20 cellular contexts compared by ENCODE assay signal in genomic region chr2:58928942-58929341, GRCh38.
"Had no signal": no experiment of that assay in that cellular context is flagged by ENCODE, and none has a peak within 500 bp of the region (broad histone marks: within the 10 kb centered on the region; RNA-seq: fewer than 3 reads in every experiment).

No MANE protein-coding gene starts in this region.

- H3K4me3 ChIP-seq: SJCRH30 had no signal

- H3K36me3 ChIP-seq: SJCRH30 had no signal

- DNase-seq: KBM-7, MV-4-11, NCI-H1048, NCI-H1105, NCI-H1417, NCI-H1436 treated with DMSO at 0.1 percent for 48 hours, NCI-H1694, NCI-H187 treated with DMSO at 0.1 percent for 48 hours, NCI-H2029 treated with DMSO at 0.1 percent for 48 hours, NCI-H2171 treated with DMSO at 0.1 percent for 48 hours, NCI-H345, NCI-H446 treated with DMSO at 0.1 percent for 48 hours, NCI-H524 treated with DMSO at 0.1 percent for 48 hours, NCI-H69, NCI-H774, RPMI8226, SHP77 treated with DMSO at 0.1 percent for 48 hours, SJCRH30 had no signal

- H3K4me1 ChIP-seq: SJCRH30 had no signal

- H3K27me3 ChIP-seq: SJCRH30 had no signal

- H3K9me3 ChIP-seq: SJCRH30 had no signal

- H3K27ac ChIP-seq: HL-60, SJCRH30 had no signal

- ATAC-seq: SK-N-SH treated with all-trans-retinoic acid at 6 μM for 48 hours had no signal
